In the genomic region with DNA sequence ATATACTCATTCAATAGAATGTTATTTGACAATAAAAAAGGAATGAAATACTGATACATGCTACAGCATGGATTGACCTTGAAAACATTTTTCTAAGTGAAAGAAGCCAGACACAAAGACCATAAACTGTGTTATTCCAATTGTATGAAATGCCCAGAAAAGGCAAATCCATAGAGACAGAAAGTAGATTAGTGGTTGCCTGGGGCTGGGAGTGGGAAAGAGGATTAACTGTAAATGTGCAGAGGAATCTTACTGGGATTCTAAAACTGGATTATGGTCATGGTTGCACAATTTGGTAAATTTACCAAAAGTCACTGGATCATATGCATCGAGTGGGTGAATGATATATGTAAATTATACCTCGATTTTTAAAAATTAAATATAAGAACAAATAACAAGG, we compare ENCODE assay signal across 30 cellular contexts.
"Had no signal": no experiment of that assay in that cellular context is flagged by ENCODE, and none has a peak within 500 bp of the region (broad histone marks: within the 10 kb centered on the region; RNA-seq: fewer than 3 reads in every experiment).

No MANE protein-coding gene starts in this region.

- H3K27ac ChIP-seq: adrenal gland, body of pancreas, coronary artery, dorsolateral prefrontal cortex, gastroesophageal sphincter had no signal

- H3K27me3 ChIP-seq: adrenal gland, body of pancreas, dorsolateral prefrontal cortex, gastroesophageal sphincter had no signal

- H3K4me3 ChIP-seq: adrenal gland, body of pancreas, coronary artery, dorsolateral prefrontal cortex, gastroesophageal sphincter had no signal

- DNase-seq: activated CD4-positive, alpha-beta memory T cell treated with anti-CD3 and anti-CD28 coated beads for 36 hours; activated CD4-positive, alpha-beta T cell treated with anti-CD3 and anti-CD28 coated beads for 36 hours; activated CD4-positive, alpha-beta T cell treated with anti-CD3 and anti-CD28 coated beads, Interleukin-2, amount 10 ng/mL, durations not matched to agents 24 days and 14 days; activated CD4-positive, CD25-positive, alpha-beta regulatory T cell; activated CD4-positive, CD25-positive, alpha-beta regulatory T cell treated with anti-CD3 and anti-CD28 coated beads, Interleukin-2, amount 50 U/mL, for 72 hours; activated CD8-positive, alpha-beta memory T cell treated with anti-CD3 and anti-CD28 coated beads, Interleukin-2, amount 10 ng/mL, durations not matched to agents 7 days and 5 days; activated CD8-positive, alpha-beta memory T cell treated with anti-CD3 and anti-CD28 coated beads, Interleukin-2, amount 50 U/mL, for 4 hours; activated CD8-positive, alpha-beta T cell treated with anti-CD3 and anti-CD28 coated beads, Interleukin-2, amount 10 ng/mL, durations not matched to agents 7 days and 5 days; activated effector memory CD4-positive, alpha-beta T cell treated with anti-CD3 and anti-CD28 coated beads, Interleukin-2, amount 50 U/mL, for 16 hours; activated naive CD4-positive, alpha-beta T cell treated with anti-CD3 and anti-CD28 coated beads for 36 hours; activated naive CD8-positive, alpha-beta T cell treated with anti-CD3 and anti-CD28 coated beads for 36 hours; activated naive CD8-positive, alpha-beta T cell treated with anti-CD3 and anti-CD28 coated beads, Interleukin-2, amount 50 U/mL, for 24 hours; activated T-cell treated with anti-CD3 and anti-CD28 coated beads for 4 hours; activated T-cell treated with anti-CD3 and anti-CD28 coated beads, Interleukin-2, amount 50 U/mL, for 4 hours; adrenal gland; amygdala; aorta; body of pancreas; central memory CD4-positive, alpha-beta T cell; cerebellar nuclear complex; dorsolateral prefrontal cortex; effector memory CD4-positive, alpha-beta T cell; endodermal cell; T-helper 2 cell had no signal

- H3K36me3 ChIP-seq: adrenal gland, gastroesophageal sphincter had no signal

- H3K9me3 Mint-ChIP-seq: activated CD4-positive, alpha-beta memory T cell treated with anti-CD3 and anti-CD28 coated beads for 36 hours; activated CD4-positive, alpha-beta T cell treated with anti-CD3 and anti-CD28 coated beads, Interleukin-2, amount 10 ng/mL, durations not matched to agents 24 days and 14 days; activated naive CD4-positive, alpha-beta T cell treated with anti-CD3 and anti-CD28 coated beads for 36 hours; activated naive CD4-positive, alpha-beta T cell treated with anti-CD3 and anti-CD28 coated beads, Interleukin-2, amount 50 U/mL, for 24 hours; activated naive CD8-positive, alpha-beta T cell treated with anti-CD3 and anti-CD28 coated beads for 36 hours; activated naive CD8-positive, alpha-beta T cell treated with anti-CD3 and anti-CD28 coated beads, Interleukin-2, amount 50 U/mL, for 24 hours; activated T-cell treated with anti-CD3 and anti-CD28 coated beads, Interleukin-2, amount 50 U/mL, for 4 hours; activated T-helper 1 cell treated with anti-CD3 and anti-CD28 coated beads, Interleukin-12 subunit alpha, Interleukin-12 subunit beta, Interleukin-2, Interleukin-4 antibody, amounts not matched to agents 30 ng/mL and 10 ng/mL and 1 ng/mL, durations not matched to agents 14 hours and 24 hours and 36 hours; activated T-helper 2 cell treated with anti-CD3 and anti-CD28 coated beads, Interferon-gamma antibody, Interleukin-2, Interleukin-4, amounts not matched to agents 10 μg/mL and 5 μg/mL and 100 μg/mL, durations not matched to agents 14 hours and 24 hours and 36 hours; dendritic cell treated with granulocyte-macrophage colony-stimulating factor and Interleukin-4, amounts not matched to agents 40 ng/mL and 50 ng/mL, for 4 days; endodermal cell had no signal

- H3K27ac Mint-ChIP-seq: activated CD4-positive, alpha-beta memory T cell treated with anti-CD3 and anti-CD28 coated beads for 36 hours; activated CD4-positive, alpha-beta T cell treated with anti-CD3 and anti-CD28 coated beads for 36 hours; activated CD4-positive, alpha-beta T cell treated with anti-CD3 and anti-CD28 coated beads, Interleukin-2, amount 10 ng/mL, durations not matched to agents 24 days and 14 days; activated CD8-positive, alpha-beta memory T cell treated with anti-CD3 and anti-CD28 coated beads, Interleukin-2, amount 10 ng/mL, durations not matched to agents 7 days and 5 days; activated CD8-positive, alpha-beta T cell treated with anti-CD3 and anti-CD28 coated beads, Interleukin-2, amount 10 ng/mL, durations not matched to agents 7 days and 5 days; activated naive CD4-positive, alpha-beta T cell treated with anti-CD3 and anti-CD28 coated beads for 36 hours; activated naive CD4-positive, alpha-beta T cell treated with anti-CD3 and anti-CD28 coated beads, Interleukin-2, amount 50 U/mL, for 24 hours; activated naive CD8-positive, alpha-beta T cell treated with anti-CD3 and anti-CD28 coated beads for 36 hours; activated naive CD8-positive, alpha-beta T cell treated with anti-CD3 and anti-CD28 coated beads, Interleukin-2, amount 50 U/mL, for 24 hours; activated T-helper 1 cell treated with anti-CD3 and anti-CD28 coated beads, Interleukin-12 subunit alpha, Interleukin-12 subunit beta, Interleukin-2, Interleukin-4 antibody, amounts not matched to agents 30 ng/mL and 10 ng/mL and 1 ng/mL, durations not matched to agents 14 hours and 24 hours and 36 hours; activated T-helper 2 cell treated with anti-CD3 and anti-CD28 coated beads, Interferon-gamma antibody, Interleukin-2, Interleukin-4, amounts not matched to agents 10 μg/mL and 5 μg/mL and 100 μg/mL, durations not matched to agents 14 hours and 24 hours and 36 hours; dendritic cell treated with granulocyte-macrophage colony-stimulating factor and Interleukin-4, amounts not matched to agents 40 ng/mL and 50 ng/mL, for 4 days; endodermal cell had no signal

- H3K4me1 ChIP-seq: body of pancreas had no signal

- H3K4me3 Mint-ChIP-seq: activated CD4-positive, alpha-beta memory T cell treated with anti-CD3 and anti-CD28 coated beads for 36 hours; activated CD4-positive, alpha-beta T cell treated with anti-CD3 and anti-CD28 coated beads for 36 hours; activated CD4-positive, alpha-beta T cell treated with anti-CD3 and anti-CD28 coated beads, Interleukin-2, amount 10 ng/mL, durations not matched to agents 24 days and 14 days; activated CD8-positive, alpha-beta memory T cell treated with anti-CD3 and anti-CD28 coated beads, Interleukin-2, amount 10 ng/mL, durations not matched to agents 7 days and 5 days; activated CD8-positive, alpha-beta T cell treated with anti-CD3 and anti-CD28 coated beads, Interleukin-2, amount 10 ng/mL, durations not matched to agents 7 days and 5 days; activated naive CD4-positive, alpha-beta T cell treated with anti-CD3 and anti-CD28 coated beads for 36 hours; activated naive CD4-positive, alpha-beta T cell treated with anti-CD3 and anti-CD28 coated beads, Interleukin-2, amount 50 U/mL, for 24 hours; activated naive CD8-positive, alpha-beta T cell treated with anti-CD3 and anti-CD28 coated beads for 36 hours; activated naive CD8-positive, alpha-beta T cell treated with anti-CD3 and anti-CD28 coated beads, Interleukin-2, amount 50 U/mL, for 24 hours; activated T-cell treated with anti-CD3 and anti-CD28 coated beads, Interleukin-2, amount 50 U/mL, for 4 hours; activated T-helper 1 cell treated with anti-CD3 and anti-CD28 coated beads, Interleukin-12 subunit alpha, Interleukin-12 subunit beta, Interleukin-2, Interleukin-4 antibody, amounts not matched to agents 30 ng/mL and 10 ng/mL and 1 ng/mL, durations not matched to agents 14 hours and 24 hours and 36 hours; dendritic cell treated with granulocyte-macrophage colony-stimulating factor and Interleukin-4, amounts not matched to agents 40 ng/mL and 50 ng/mL, for 4 days; endodermal cell had no signal

- H3K36me3 Mint-ChIP-seq: activated CD4-positive, alpha-beta memory T cell treated with anti-CD3 and anti-CD28 coated beads for 36 hours; activated CD8-positive, alpha-beta memory T cell treated with anti-CD3 and anti-CD28 coated beads, Interleukin-2, amount 10 ng/mL, durations not matched to agents 7 days and 5 days; activated naive CD4-positive, alpha-beta T cell treated with anti-CD3 and anti-CD28 coated beads, Interleukin-2, amount 50 U/mL, for 24 hours; activated naive CD8-positive, alpha-beta T cell treated with anti-CD3 and anti-CD28 coated beads for 36 hours had no signal

- H3K4me1 Mint-ChIP-seq: activated CD4-positive, alpha-beta T cell treated with anti-CD3 and anti-CD28 coated beads for 36 hours; activated CD4-positive, alpha-beta T cell treated with anti-CD3 and anti-CD28 coated beads, Interleukin-2, amount 10 ng/mL, durations not matched to agents 24 days and 14 days; activated CD8-positive, alpha-beta memory T cell treated with anti-CD3 and anti-CD28 coated beads, Interleukin-2, amount 10 ng/mL, durations not matched to agents 7 days and 5 days; activated naive CD4-positive, alpha-beta T cell treated with anti-CD3 and anti-CD28 coated beads, Interleukin-2, amount 50 U/mL, for 24 hours; activated naive CD8-positive, alpha-beta T cell treated with anti-CD3 and anti-CD28 coated beads, Interleukin-2, amount 50 U/mL, for 24 hours; endodermal cell had no signal

- H3K27me3 Mint-ChIP-seq: activated CD4-positive, alpha-beta T cell treated with anti-CD3 and anti-CD28 coated beads for 36 hours; activated CD4-positive, alpha-beta T cell treated with anti-CD3 and anti-CD28 coated beads, Interleukin-2, amount 10 ng/mL, durations not matched to agents 24 days and 14 days; activated CD8-positive, alpha-beta memory T cell treated with anti-CD3 and anti-CD28 coated beads, Interleukin-2, amount 10 ng/mL, durations not matched to agents 7 days and 5 days; activated naive CD4-positive, alpha-beta T cell treated with anti-CD3 and anti-CD28 coated beads, Interleukin-2, amount 50 U/mL, for 24 hours; activated naive CD8-positive, alpha-beta T cell treated with anti-CD3 and anti-CD28 coated beads for 36 hours; activated naive CD8-positive, alpha-beta T cell treated with anti-CD3 and anti-CD28 coated beads, Interleukin-2, amount 50 U/mL, for 24 hours; dendritic cell treated with granulocyte-macrophage colony-stimulating factor and Interleukin-4, amounts not matched to agents 40 ng/mL and 50 ng/mL, for 4 days had no signal

- H3K9me3 ChIP-seq: adrenal gland, body of pancreas, gastroesophageal sphincter had no signal
